Comparison of ENCODE assay signal across 8 cellular contexts in genomic region chr6:144559865-144560603, GRCh38.
A peak's percentile ranks its signal among the peaks of the same experiment; 100 is the strongest.
DNase-seq lines count a peak whose midpoint lies in the region; ATAC-seq lines count a peak whose summit lies in the region.

No MANE protein-coding gene starts in this region.

- peaks cover 31% of the 10 kb centered on the region for H3K4me1 Mint-ChIP-seq in activated CD4-positive, alpha-beta memory T cell treated with anti-CD3 and anti-CD28 coated beads, Interleukin-2, amount 10 ng/mL, durations not matched to agents 7 days and 5 days

- intact Hi-C loops in left cardiac atrium (cut with DNase I) = no loop called here

- peaks cover 4% of the 10 kb centered on the region for H3K9me3 Mint-ChIP-seq in activated CD4-positive, alpha-beta memory T cell treated with anti-CD3 and anti-CD28 coated beads, Interleukin-2, amount 10 ng/mL, durations not matched to agents 7 days and 5 days

- no peaks in the 10 kb centered on the region for H3K27me3 ChIP-seq in SJCRH30

- H3K9me3 ChIP-seq in SJCRH30 (replicated peaks) = no peaks in the 10 kb centered on the region

- no peak overlapping the region for H3K27ac ChIP-seq in SJCRH30

- ATAC-seq in left cardiac atrium (peak; percentile 27 to 57), GM18498 (IDR thresholded peaks at IDR 0.05; ENCODE audit: unreplicated experiment) (no peak), GM19324 (IDR thresholded peaks at IDR 0.05; ENCODE audit: low FRiP score, unreplicated experiment) (no peak)
- ATAC-seq in stimulated activated naive CD8-positive, alpha-beta T cell treated with anti-CD3 and anti-CD28 coated beads, Interleukin-15, Interleukin-2, amounts not matched to agents 100 U/mL and 50 U/mL, for 24 hours = peak; percentile 89

- CTCF ChIA-PET in activated CD4-positive, alpha-beta memory T cell treated with anti-CD3 and anti-CD28 coated beads, Interleukin-2, amount 10 ng/mL, durations not matched to agents 7 days and 5 days (lab: Charles Lee) = interaction anchor here (1.4 to 1.5 kb wide), 2 partner anchors 23 to 25 kb away, joined by 3 to 4 read pairs; no protein-coding TSS in a partner anchor

- POLR2A ChIA-PET in activated CD4-positive, alpha-beta memory T cell treated with anti-CD3 and anti-CD28 coated beads, Interleukin-2, amount 10 ng/mL, durations not matched to agents 7 days and 5 days (lab: Charles Lee) = interaction anchor here (1.0 to 1.5 kb wide), 3 partner anchors 9 to 230 kb away, joined by 3 to 14 read pairs (median 3); no protein-coding TSS in a partner anchor

- DNase-seq in activated effector memory CD4-positive, alpha-beta T cell treated with anti-CD3 and anti-CD28 coated beads, Interleukin-2, amount 50 U/mL, for 16 hours = peak; percentile 68
- DNase-seq in activated effector memory CD4-positive, alpha-beta T cell treated with Interleukin-2 at 50 U/mL for 16 hours = no peak
- DNase-seq in activated CD4-positive, alpha-beta memory T cell treated with anti-CD3 and anti-CD28 coated beads, Interleukin-2, amount 10 ng/mL, durations not matched to agents 7 days and 5 days = peak; percentile 56
- DNase-seq in left cardiac atrium = no peak
- DNase-seq in stimulated activated naive CD8-positive, alpha-beta T cell treated with anti-CD3 and anti-CD28 coated beads, Interleukin-15, Interleukin-2, amounts not matched to agents 100 U/mL and 50 U/mL, for 24 hours = peak; percentile 33
- no peak for DNase-seq in SJCRH30

- H3K27ac Mint-ChIP-seq in activated CD4-positive, alpha-beta memory T cell treated with anti-CD3 and anti-CD28 coated beads, Interleukin-2, amount 10 ng/mL, durations not matched to agents 7 days and 5 days = peak overlapping the region; percentile 80

- no peaks in the 10 kb centered on the region for H3K4me1 ChIP-seq in SJCRH30

- peaks cover 43% of the 10 kb centered on the region for H3K36me3 Mint-ChIP-seq in activated CD4-positive, alpha-beta memory T cell treated with anti-CD3 and anti-CD28 coated beads, Interleukin-2, amount 10 ng/mL, durations not matched to agents 7 days and 5 days (ENCODE audit: low read depth)

- no peaks in the 10 kb centered on the region for H3K27me3 Mint-ChIP-seq in activated CD4-positive, alpha-beta memory T cell treated with anti-CD3 and anti-CD28 coated beads, Interleukin-2, amount 10 ng/mL, durations not matched to agents 7 days and 5 days

- peak overlapping the region; percentile 49 for H3K4me3 Mint-ChIP-seq in activated CD4-positive, alpha-beta memory T cell treated with anti-CD3 and anti-CD28 coated beads, Interleukin-2, amount 10 ng/mL, durations not matched to agents 7 days and 5 days

- H3K36me3 ChIP-seq in SJCRH30 = peaks cover 9% of the 10 kb centered on the region; the same call in 1 of the 2 replicates

- H3K4me3 ChIP-seq in SJCRH30 = no peak overlapping the region

Comparison
In these comparisons a context has a peak if more than half of its experiments do, and no peak if none do; other contexts are left out.
1. DNase-seq: peak in activated effector memory CD4-positive, alpha-beta T cell treated with anti-CD3 and anti-CD28 coated beads, Interleukin-2, amount 50 U/mL, for 16 hours (single experiment), activated CD4-positive, alpha-beta memory T cell treated with anti-CD3 and anti-CD28 coated beads, Interleukin-2, amount 10 ng/mL, durations not matched to agents 7 days and 5 days (single experiment) and stimulated activated naive CD8-positive, alpha-beta T cell treated with anti-CD3 and anti-CD28 coated beads, Interleukin-15, Interleukin-2, amounts not matched to agents 100 U/mL and 50 U/mL, for 24 hours (single experiment); none in activated effector memory CD4-positive, alpha-beta T cell treated with Interleukin-2 at 50 U/mL for 16 hours (single experiment), left cardiac atrium (single experiment) and SJCRH30 (0 of 2).
2. ATAC-seq: peak in left cardiac atrium (2 of 2) and stimulated activated naive CD8-positive, alpha-beta T cell treated with anti-CD3 and anti-CD28 coated beads, Interleukin-15, Interleukin-2, amounts not matched to agents 100 U/mL and 50 U/mL, for 24 hours (single experiment); none in GM18498 (single experiment) and GM19324 (single experiment).